Comparison of ENCODE assay signal across 1 cellular context in the genomic region with DNA sequence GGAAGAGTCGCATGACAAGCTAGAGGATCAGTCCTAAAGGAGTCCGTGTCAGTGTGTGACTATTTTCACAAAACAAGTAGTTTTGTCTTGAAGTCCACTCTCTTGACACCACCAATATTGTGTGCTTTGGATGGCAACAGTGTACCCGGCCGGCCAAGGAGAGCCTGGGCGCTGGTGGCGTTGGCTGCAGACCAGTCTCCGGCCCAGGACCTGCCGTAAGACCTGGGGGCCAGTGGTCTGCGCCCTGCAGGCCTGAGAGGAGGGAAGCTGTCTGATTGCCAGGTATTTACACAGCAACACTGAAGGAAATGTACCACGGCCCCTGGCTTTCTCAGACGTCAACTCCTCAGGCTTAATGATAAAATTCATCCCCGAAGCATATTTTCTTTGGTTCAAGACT.
TF ChIP-seq lines count a peak whose summit lies in the region.

No MANE protein-coding gene starts in this region.

TF ChIP-seq in H1, 55 proteins besides CTCF, POLR2A, EP300 and RAD21 (continued from another document):
- TF ChIP-seq, protein P1, sequence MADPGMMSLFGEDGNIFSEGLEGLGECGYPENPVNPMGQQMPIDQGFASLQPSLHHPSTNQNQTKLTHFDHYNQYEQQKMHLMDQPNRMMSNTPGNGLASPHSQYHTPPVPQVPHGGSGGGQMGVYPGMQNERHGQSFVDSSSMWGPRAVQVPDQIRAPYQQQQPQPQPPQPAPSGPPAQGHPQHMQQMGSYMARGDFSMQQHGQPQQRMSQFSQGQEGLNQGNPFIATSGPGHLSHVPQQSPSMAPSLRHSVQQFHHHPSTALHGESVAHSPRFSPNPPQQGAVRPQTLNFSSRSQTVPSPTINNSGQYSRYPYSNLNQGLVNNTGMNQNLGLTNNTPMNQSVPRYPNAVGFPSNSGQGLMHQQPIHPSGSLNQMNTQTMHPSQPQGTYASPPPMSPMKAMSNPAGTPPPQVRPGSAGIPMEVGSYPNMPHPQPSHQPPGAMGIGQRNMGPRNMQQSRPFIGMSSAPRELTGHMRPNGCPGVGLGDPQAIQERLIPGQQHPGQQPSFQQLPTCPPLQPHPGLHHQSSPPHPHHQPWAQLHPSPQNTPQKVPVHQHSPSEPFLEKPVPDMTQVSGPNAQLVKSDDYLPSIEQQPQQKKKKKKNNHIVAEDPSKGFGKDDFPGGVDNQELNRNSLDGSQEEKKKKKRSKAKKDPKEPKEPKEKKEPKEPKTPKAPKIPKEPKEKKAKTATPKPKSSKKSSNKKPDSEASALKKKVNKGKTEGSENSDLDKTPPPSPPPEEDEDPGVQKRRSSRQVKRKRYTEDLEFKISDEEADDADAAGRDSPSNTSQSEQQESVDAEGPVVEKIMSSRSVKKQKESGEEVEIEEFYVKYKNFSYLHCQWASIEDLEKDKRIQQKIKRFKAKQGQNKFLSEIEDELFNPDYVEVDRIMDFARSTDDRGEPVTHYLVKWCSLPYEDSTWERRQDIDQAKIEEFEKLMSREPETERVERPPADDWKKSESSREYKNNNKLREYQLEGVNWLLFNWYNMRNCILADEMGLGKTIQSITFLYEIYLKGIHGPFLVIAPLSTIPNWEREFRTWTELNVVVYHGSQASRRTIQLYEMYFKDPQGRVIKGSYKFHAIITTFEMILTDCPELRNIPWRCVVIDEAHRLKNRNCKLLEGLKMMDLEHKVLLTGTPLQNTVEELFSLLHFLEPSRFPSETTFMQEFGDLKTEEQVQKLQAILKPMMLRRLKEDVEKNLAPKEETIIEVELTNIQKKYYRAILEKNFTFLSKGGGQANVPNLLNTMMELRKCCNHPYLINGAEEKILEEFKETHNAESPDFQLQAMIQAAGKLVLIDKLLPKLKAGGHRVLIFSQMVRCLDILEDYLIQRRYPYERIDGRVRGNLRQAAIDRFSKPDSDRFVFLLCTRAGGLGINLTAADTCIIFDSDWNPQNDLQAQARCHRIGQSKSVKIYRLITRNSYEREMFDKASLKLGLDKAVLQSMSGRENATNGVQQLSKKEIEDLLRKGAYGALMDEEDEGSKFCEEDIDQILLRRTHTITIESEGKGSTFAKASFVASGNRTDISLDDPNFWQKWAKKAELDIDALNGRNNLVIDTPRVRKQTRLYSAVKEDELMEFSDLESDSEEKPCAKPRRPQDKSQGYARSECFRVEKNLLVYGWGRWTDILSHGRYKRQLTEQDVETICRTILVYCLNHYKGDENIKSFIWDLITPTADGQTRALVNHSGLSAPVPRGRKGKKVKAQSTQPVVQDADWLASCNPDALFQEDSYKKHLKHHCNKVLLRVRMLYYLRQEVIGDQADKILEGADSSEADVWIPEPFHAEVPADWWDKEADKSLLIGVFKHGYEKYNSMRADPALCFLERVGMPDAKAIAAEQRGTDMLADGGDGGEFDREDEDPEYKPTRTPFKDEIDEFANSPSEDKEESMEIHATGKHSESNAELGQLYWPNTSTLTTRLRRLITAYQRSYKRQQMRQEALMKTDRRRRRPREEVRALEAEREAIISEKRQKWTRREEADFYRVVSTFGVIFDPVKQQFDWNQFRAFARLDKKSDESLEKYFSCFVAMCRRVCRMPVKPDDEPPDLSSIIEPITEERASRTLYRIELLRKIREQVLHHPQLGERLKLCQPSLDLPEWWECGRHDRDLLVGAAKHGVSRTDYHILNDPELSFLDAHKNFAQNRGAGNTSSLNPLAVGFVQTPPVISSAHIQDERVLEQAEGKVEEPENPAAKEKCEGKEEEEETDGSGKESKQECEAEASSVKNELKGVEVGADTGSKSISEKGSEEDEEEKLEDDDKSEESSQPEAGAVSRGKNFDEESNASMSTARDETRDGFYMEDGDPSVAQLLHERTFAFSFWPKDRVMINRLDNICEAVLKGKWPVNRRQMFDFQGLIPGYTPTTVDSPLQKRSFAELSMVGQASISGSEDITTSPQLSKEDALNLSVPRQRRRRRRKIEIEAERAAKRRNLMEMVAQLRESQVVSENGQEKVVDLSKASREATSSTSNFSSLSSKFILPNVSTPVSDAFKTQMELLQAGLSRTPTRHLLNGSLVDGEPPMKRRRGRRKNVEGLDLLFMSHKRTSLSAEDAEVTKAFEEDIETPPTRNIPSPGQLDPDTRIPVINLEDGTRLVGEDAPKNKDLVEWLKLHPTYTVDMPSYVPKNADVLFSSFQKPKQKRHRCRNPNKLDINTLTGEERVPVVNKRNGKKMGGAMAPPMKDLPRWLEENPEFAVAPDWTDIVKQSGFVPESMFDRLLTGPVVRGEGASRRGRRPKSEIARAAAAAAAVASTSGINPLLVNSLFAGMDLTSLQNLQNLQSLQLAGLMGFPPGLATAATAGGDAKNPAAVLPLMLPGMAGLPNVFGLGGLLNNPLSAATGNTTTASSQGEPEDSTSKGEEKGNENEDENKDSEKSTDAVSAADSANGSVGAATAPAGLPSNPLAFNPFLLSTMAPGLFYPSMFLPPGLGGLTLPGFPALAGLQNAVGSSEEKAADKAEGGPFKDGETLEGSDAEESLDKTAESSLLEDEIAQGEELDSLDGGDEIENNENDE (IDR thresholded peaks at IDR 0.05; ENCODE audit: insufficient replicate concordance, low read length) = no peak
- TF ChIP-seq SIN3A (conservative IDR thresholded peaks at IDR 0.05 in 1 of 2, IDR thresholded peaks at IDR 0.05 in 1 of 2; ENCODE audit: low read depth in 1 of 2, low read length in 2 of 2) (no peak), HDAC2 (IDR thresholded peaks at IDR 0.05; ENCODE audit: borderline replicate concordance in 1 of 2, low read depth in 2 of 2, low read length in 2 of 2) (no peak)
TF ChIP-seq in H1: peak in this region for 0.
